Comparison of ENCODE assay signal across 8 cellular contexts in genomic region chr14:80955434-80955939, GRCh38. TPM values are rescaled to one million over a fixed set of nuclear protein-coding genes. Genes with fewer than 3 reads are reported as not detected.
DNase-seq lines count a peak whose midpoint lies in the region; ATAC-seq and TF ChIP-seq lines count a peak whose summit lies in the region.

Gene TSHR, plus strand, starts transcription at chr14:80955621. Its CDS starts 60 bp downstream, at chr14:80955681.

- peaks cover 0 to 4% (median 0%) of the 10 kb centered on the region in 5 experiments for H3K9me3 Mint-ChIP-seq in brain

- H3K36me3 Mint-ChIP-seq in brain, result no peaks in the 10 kb centered on the region

- H3K27me3 ChIP-seq in left lung (peaks cover 0 to 13% of the 10 kb centered on the region in 2 donors), suprapubic skin (peaks cover 6% of the 10 kb centered on the region)

- H3K27ac ChIP-seq in left lung (no peak within 1 kb of the TSS), suprapubic skin (no peak within 1 kb of the TSS)

- no peaks in the 10 kb centered on the region for H3K36me3 ChIP-seq in left lung
- no peaks in the 10 kb centered on the region for H3K36me3 ChIP-seq in suprapubic skin

- DNase-seq in AG04449 (ENCODE audit: low read depth, low spot score) (no peak), left lung (peak; percentile 36 to 59), suprapubic skin (ENCODE audit: low spot score in 2 of 2) (peak in 1 of 2 donors; percentile 78), NCI-H774 (lab: John Stamatoyannopoulos, UW) (no peak), NOMO-1 treated with dmso at 0.1 percent for 144 hours (lab: John Stamatoyannopoulos, UW; ENCODE audit: unreplicated experiment) (no peak)
- peak; percentile 71 for DNase-seq in Jurkat, Clone E6-1 (ENCODE audit: low read depth, low spot score)

- H3K4me1 ChIP-seq in left lung (peaks cover 5 to 11% of the 10 kb centered on the region in 2 donors), suprapubic skin (peaks cover 12% of the 10 kb centered on the region)

- TF ChIP-seq POLR2A in suprapubic skin (IDR thresholded peaks at IDR 0.05), result no peak

- H3K4me3 ChIP-seq in AG04449 (ENCODE audit: low read depth, low read length), result peak within 1 kb of the TSS; percentile 65
- H3K4me3 ChIP-seq in Jurkat, Clone E6-1 (ENCODE audit: low read length), result peak within 1 kb of the TSS; percentile 88
- peak within 1 kb of the TSS; percentile 40 to 41 for H3K4me3 ChIP-seq in left lung
- H3K4me3 ChIP-seq in suprapubic skin, result peak within 1 kb of the TSS; percentile 62

- H3K27ac Mint-ChIP-seq in brain, result peak within 1 kb of the TSS in 3 of 5 experiments; percentile 54 to 86 (median 76)

- no peak for TF ChIP-seq EP300 in suprapubic skin (IDR thresholded peaks at IDR 0.05)

- ATAC-seq in left lung, result peak; percentile 76
- ATAC-seq in GM18868 (IDR thresholded peaks at IDR 0.05; ENCODE audit: unreplicated experiment), result no peak

- intact Hi-C loops in left lung (cut with DNase I), result loop anchor here in 1 of 2 donors (10.0 kb wide), 1 partner anchor 209 kb away; no protein-coding TSS in a partner anchor

- H3K9me3 ChIP-seq in left lung, result no peaks in the 10 kb centered on the region
- no peaks in the 10 kb centered on the region for H3K9me3 ChIP-seq in suprapubic skin

- WGBS in suprapubic skin, result 25% methylated on average over 19 of the region's 19 CpGs

- H3K4me3 Mint-ChIP-seq in brain, result peak within 1 kb of the TSS; percentile 85 to 91 (median 88)

- CTCF ChIA-PET in AG04449 (lab: Yijun Ruan, JAX), result interaction anchor here (0.6 to 9.6 kb wide), 22 partner anchors 10 to 509 kb away, joined by 3 to 138 read pairs (median 5); partner anchors contain the start of gene CEP128

- peaks cover 32% of the 10 kb centered on the region for H3K4me1 Mint-ChIP-seq in brain

- H3K27me3 Mint-ChIP-seq in brain, result peaks cover 27% of the 10 kb centered on the region

- TF ChIP-seq CTCF in AG04449 (IDR thresholded peaks at IDR 0.05; ENCODE audit: insufficient read depth, low read length, missing control alignments), result no peak
- no peak for TF ChIP-seq CTCF in brain (conservative IDR thresholded peaks at IDR 0.05)
- TF ChIP-seq CTCF in left lung (IDR thresholded peaks at IDR 0.05), result no peak
- no peak for TF ChIP-seq CTCF in suprapubic skin (IDR thresholded peaks at IDR 0.05)

- POLR2A ChIA-PET in AG04449 (lab: Yijun Ruan, JAX), result no interaction called here

RNA-seq across cellular contexts. Expression of gene TSHR, which starts in this region (rescaled TPM):
- 10.1 TPM for polyA plus RNA-seq in Jurkat, Clone E6-1 (2012; ENCODE audit: insufficient read depth, insufficient read length)
- 0.31 TPM for polyA plus RNA-seq in brain (ENCODE audit: insufficient read depth, low read depth, low replicate concordance)
- total RNA-seq in left lung (under 1 TPM; 0.15 to 0.24 TPM), suprapubic skin (not detected)

Comparison
In these comparisons a context has a peak if more than half of its experiments do, and no peak if none do; other contexts are left out.
1. Peak in DNase-seq, ATAC-seq and H3K4me3 ChIP-seq in left lung; RNA of the gene not detected or under 1 TPM.